10 cellular contexts compared by ENCODE assay signal in genomic region chr17:60398227-60398959, GRCh38. TPM values are rescaled to one million over a fixed set of nuclear protein-coding genes. Genes with fewer than 3 reads are reported as not detected.
DNase-seq lines count a peak whose midpoint lies in the region; ATAC-seq and TF ChIP-seq lines count a peak whose summit lies in the region.
"Had no signal": no experiment of that assay in that cellular context is flagged by ENCODE, and none has a peak within 500 bp of the region (broad histone marks: within the 10 kb centered on the region; RNA-seq: fewer than 3 reads in every experiment).

No MANE protein-coding gene starts in this region.

- POLR2A ChIA-PET in T-cell (lab: Charles Lee) = interaction anchor here in 1 of 2 donors (0.6 to 0.7 kb wide), 2 partner anchors 9 to 72 kb away, joined by 3 read pairs; no protein-coding TSS in a partner anchor

- TF ChIP-seq CTCF in neutrophil (IDR thresholded peaks at IDR 0.05) (peak; percentile 13), BE2C (IDR thresholded peaks at IDR 0.05; ENCODE audit: low read depth, low read length) (no peak)

- H3K4me3 Mint-ChIP-seq in T-cell = peak overlapping the region in 1 of 3 donors; percentile 35

- H3K9me3 ChIP-seq in neutrophil (no peaks in the 10 kb centered on the region), BE2C (no peaks in the 10 kb centered on the region)

- H3K27ac ChIP-seq in neutrophil = peak overlapping the region; percentile 98

- ATAC-seq in GM19035 (IDR thresholded peaks at IDR 0.05; ENCODE audit: unreplicated experiment) (peak; percentile 61), HG03039 (IDR thresholded peaks at IDR 0.05; ENCODE audit: unreplicated experiment) (peak; percentile 53), T-cell (replicated peaks in 1 of 4) (peak in 2 of 4 experiments; percentile 40 to 67)

- H3K4me1 ChIP-seq in neutrophil (ENCODE audit: control insufficient read depth in 1 of 2, insufficient read depth in 1 of 2, low read depth in 1 of 2, low read length in 1 of 2) = peaks cover 70 to 71% of the 10 kb centered on the region in 2 experiments
- no peaks in the 10 kb centered on the region for H3K4me1 ChIP-seq in BE2C

- no peaks in the 10 kb centered on the region for H3K36me3 ChIP-seq in neutrophil
- H3K36me3 ChIP-seq in BE2C = no peaks in the 10 kb centered on the region

- CTCF ChIA-PET in T-cell (lab: Charles Lee) = interaction anchor here in 1 of 2 donors (0.9 kb wide), 1 partner anchor 33 kb away, joined by 4 read pairs; no protein-coding TSS in a partner anchor

- no peaks in the 10 kb centered on the region for H3K36me3 Mint-ChIP-seq in T-cell

- no peaks in the 10 kb centered on the region for H3K27me3 Mint-ChIP-seq in T-cell

- no peaks in the 10 kb centered on the region for H3K27me3 ChIP-seq in neutrophil
- no peaks in the 10 kb centered on the region for H3K27me3 ChIP-seq in BE2C

- H3K4me1 Mint-ChIP-seq in T-cell = peaks cover 9 to 12% (median 11%) of the 10 kb centered on the region in 3 donors

- H3K4me3 ChIP-seq in neutrophil (ENCODE audit: low read depth in 1 of 2, low read length in 1 of 2) (peak overlapping the region; percentile 19 to 37), BE2C (ENCODE audit: low read depth, low read length) (no peak overlapping the region)

- H3K27ac Mint-ChIP-seq in T-cell = peak overlapping the region; percentile 42 to 43

- peak in 1 of 34 experiments; percentile 36 for DNase-seq in T-cell
- DNase-seq in BE2C = no peak
- DNase-seq in hypothalamus (lab: John Stamatoyannopoulos, UW) = no peak
- no peak for DNase-seq in COLO668 (lab: John Stamatoyannopoulos, UW; ENCODE audit: unreplicated experiment)
- no peak for DNase-seq in NCI-H2029 treated with DMSO at 0.1 percent for 48 hours (lab: John Stamatoyannopoulos, UW)
- DNase-seq: NCI-H2227 treated with DMSO at 0.1 percent for 48 hours had no signal

- H3K9me3 Mint-ChIP-seq in T-cell = no peaks in the 10 kb centered on the region

RNA-seq across cellular contexts. Expression of gene USP32, which starts 6.5 kb away (rescaled TPM):
- total RNA-seq in T-cell = 10 to 100 TPM; 30.0 to 34.5 (median 31.4) TPM
- 22.5 TPM for polyA plus RNA-seq in BE2C (2012; ENCODE audit: insufficient read depth, insufficient read length, low read depth)

RNA-seq across cellular contexts. Expression of gene CHCT1, which starts 23.9 kb away (rescaled TPM):
- total RNA-seq in T-cell = not detected
- polyA plus RNA-seq in BE2C (2012; ENCODE audit: insufficient read depth, insufficient read length, low read depth) = not detected
- total RNA-seq: glomerular endothelial cell had no signal
